Comparison of ENCODE assay signal across 9 cellular contexts in genomic region chr14:54440037-54440436, GRCh38. TPM values are rescaled to one million over a fixed set of nuclear protein-coding genes. Genes with fewer than 3 reads are reported as not detected.
A peak's percentile ranks its signal among the peaks of the same experiment; 100 is the strongest.
DNase-seq lines count a peak whose midpoint lies in the region; TF ChIP-seq lines count a peak whose summit lies in the region.
"Had no signal": no experiment of that assay in that cellular context is flagged by ENCODE, and none has a peak within 500 bp of the region (broad histone marks: within the 10 kb centered on the region; RNA-seq: fewer than 3 reads in every experiment).

No MANE protein-coding gene starts in this region.

- H3K4me1 ChIP-seq in parathyroid adenoma, result peaks cover 7% of the 10 kb centered on the region

- DNase-seq in EL (peak; percentile 21), RWPE1 (ENCODE audit: low spot score) (no peak), epithelial cell of proximal tubule (ENCODE audit: low read depth) (no peak), pons (ENCODE audit: low spot score) (no peak), NCI-H748 treated with DMSO at 0.1 percent for 48 hours (lab: John Stamatoyannopoulos, UW) (no peak), SIG-M5 (lab: John Stamatoyannopoulos, UW) (no peak), SHP77 (lab: John Stamatoyannopoulos, UW) (no peak)

- CTCF ChIA-PET in RWPE1 (lab: Yijun Ruan, JAX), result no interaction called here

- no peaks in the 10 kb centered on the region for H3K9me3 ChIP-seq in parathyroid adenoma (ENCODE audit: control insufficient read depth, low read length)
- H3K9me3 ChIP-seq: thyroid gland had no signal

- H3K4me3 ChIP-seq in epithelial cell of proximal tubule (ENCODE audit: low read depth, low read length) (peak overlapping the region; percentile 84), parathyroid adenoma (ENCODE audit: low read depth, low read length) (peak overlapping the region; percentile 66)

- TF ChIP-seq CTCF in RWPE1 (conservative IDR thresholded peaks at IDR 0.05; ENCODE audit: low read depth) (no peak), epithelial cell of proximal tubule (conservative IDR thresholded peaks at IDR 0.05; ENCODE audit: low read depth, low read length) (no peak), parathyroid adenoma (IDR thresholded peaks at IDR 0.05) (no peak)

- no peak overlapping the region for H3K9ac ChIP-seq in parathyroid adenoma

- H2AFZ ChIP-seq in parathyroid adenoma, result peak overlapping the region; percentile 76

- POLR2A ChIA-PET in RWPE1 (lab: Yijun Ruan, JAX; ENCODE audit: low non-redundant PET), result no interaction called here

- H3K27ac ChIP-seq in RWPE1, result peak overlapping the region; percentile 62
- peak overlapping the region; percentile 77 for H3K27ac ChIP-seq in parathyroid adenoma

- H3K4me2 ChIP-seq in parathyroid adenoma (ENCODE audit: low read length), result peak overlapping the region; percentile 63

- H3K27me3 ChIP-seq in parathyroid adenoma (ENCODE audit: control insufficient read depth, insufficient read depth, low read length), result no peaks in the 10 kb centered on the region
- H3K27me3 ChIP-seq: thyroid gland had no signal

- H3K79me2 ChIP-seq in parathyroid adenoma, result peaks cover 32% of the 10 kb centered on the region

- no peaks in the 10 kb centered on the region for H3K36me3 ChIP-seq in parathyroid adenoma (ENCODE audit: control insufficient read depth, insufficient read depth, low read length)
- H3K36me3 ChIP-seq: thyroid gland had no signal

RNA-seq across cellular contexts. Expression of gene CNIH1, which starts 1.1 kb away (rescaled TPM):
- 131 and 241 TPM in 2 replicates for total RNA-seq in epithelial cell of proximal tubule

RNA-seq across cellular contexts. Expression of gene CDKN3, which starts 43.2 kb away (rescaled TPM):
- 64.5 and 81.4 TPM in 2 replicates for total RNA-seq in epithelial cell of proximal tubule

RNA-seq across cellular contexts. Expression of gene GMFB, which starts 48.7 kb away (rescaled TPM):
- 55.7 and 93.1 TPM in 2 replicates for total RNA-seq in epithelial cell of proximal tubule
